Comparison of ENCODE assay signal across 21 cellular contexts in the genomic region with DNA sequence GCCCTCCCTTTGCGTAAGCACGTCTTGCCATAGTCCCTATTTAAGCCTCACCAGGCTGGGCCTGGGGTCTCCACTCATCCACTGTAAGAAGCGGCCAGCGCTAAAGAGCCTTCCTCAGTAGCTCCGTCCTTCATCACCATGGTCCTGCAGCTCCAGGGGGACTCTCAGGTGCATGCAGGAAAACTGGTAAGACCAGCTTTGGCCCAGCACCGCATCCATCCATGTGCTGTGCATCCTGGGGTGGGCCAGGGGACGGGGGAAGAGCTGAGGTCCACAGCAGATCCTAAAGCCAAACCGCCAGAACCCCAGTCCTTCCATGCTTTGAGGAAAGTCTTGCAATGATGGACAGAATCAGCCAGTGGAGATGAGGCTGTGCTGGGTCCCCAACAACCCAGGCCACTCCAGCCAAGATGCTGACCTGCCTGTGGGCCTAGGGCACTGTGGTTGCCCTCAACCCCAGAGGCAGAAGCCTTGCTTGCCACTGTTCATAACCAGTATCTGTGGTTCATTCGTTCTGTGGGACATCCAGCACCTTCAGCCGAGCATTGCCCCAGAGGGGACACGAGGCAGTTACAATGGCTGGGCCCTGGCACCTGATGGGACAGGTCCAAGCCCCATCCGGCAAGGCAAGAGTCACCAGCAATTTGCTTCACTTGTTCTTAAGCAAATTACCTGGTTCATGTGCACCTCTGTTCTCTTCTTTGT. TPM values are rescaled to one million over a fixed set of nuclear protein-coding genes. Genes with fewer than 3 reads are reported as not detected.
A peak's percentile ranks its signal among the peaks of the same experiment; 100 is the strongest.
DNase-seq lines count a peak whose midpoint lies in the region; ATAC-seq, FAIRE-seq and TF ChIP-seq lines count a peak whose summit lies in the region.
"Had no signal": no experiment of that assay in that cellular context is flagged by ENCODE, and none has a peak within 500 bp of the region (broad histone marks: within the 10 kb centered on the region; RNA-seq: fewer than 3 reads in every experiment).

No MANE protein-coding gene starts in this region.

- no peak for FAIRE-seq in small intestine (lab: Jason Lieb, UNC)
- FAIRE-seq: D721Med, GM19239 had no signal

- no peak overlapping the region for H3K27ac ChIP-seq in IMR-90 (ENCODE audit: insufficient read depth, low read length)
- peak overlapping the region; percentile 32 for H3K27ac ChIP-seq in cingulate gyrus (ENCODE audit: low read depth, low read length)
- H3K27ac ChIP-seq in lower lobe of right lung = no peak overlapping the region
- no peak overlapping the region for H3K27ac ChIP-seq in spleen
- H3K27ac ChIP-seq in small intestine (ENCODE audit: low read depth in 1 of 2, low read length in 1 of 2) = no peak overlapping the region
- H3K27ac ChIP-seq: C4-2B had no signal

- no peak overlapping the region for H2AK5ac ChIP-seq in IMR-90 (ENCODE audit: low read depth, low read length)

- POLR2A ChIA-PET in IMR-90 (lab: Charles Lee; ENCODE audit: unreplicated experiment) = no interaction called here

- H3K14ac ChIP-seq in IMR-90 (replicated peaks; ENCODE audit: low read depth, low read length) = no peak overlapping the region

- no peak overlapping the region for H3K4ac ChIP-seq in IMR-90 (ENCODE audit: low read depth, low read length)

- H3K79me1 ChIP-seq in IMR-90 (ENCODE audit: low read depth in 1 of 2, low read length in 2 of 2) = no peaks in the 10 kb centered on the region

- H2BK15ac ChIP-seq in IMR-90 (ENCODE audit: low read depth, low read length) = no peak overlapping the region

- H3K9me3 ChIP-seq in IMR-90 (ENCODE audit: control insufficient read depth, insufficient read depth, low read length) (peaks cover 2% of the 10 kb centered on the region; the same call in 1 of the 2 replicates), lower lobe of right lung (no peaks in the 10 kb centered on the region), spleen (no peaks in the 10 kb centered on the region), small intestine (ENCODE audit: control insufficient read depth, low read depth) (no peaks in the 10 kb centered on the region)
- H3K9me3 ChIP-seq: BE2C, Caco-2, HAP-1 had no signal

- no peak for TF ChIP-seq POLR2A in IMR-90 (IDR thresholded peaks at IDR 0.05; ENCODE audit: low read depth, low read length)
- TF ChIP-seq POLR2A in spleen (IDR thresholded peaks at IDR 0.05) = no peak

- no peak overlapping the region for H2BK120ac ChIP-seq in IMR-90 (ENCODE audit: low read depth, low read length)

- H2AK9ac ChIP-seq in IMR-90 (replicated peaks; ENCODE audit: low read depth, low read length, poor library complexity) = no peak overlapping the region

- no peaks in the 10 kb centered on the region for H3K4me1 ChIP-seq in IMR-90 (ENCODE audit: control insufficient read depth, insufficient read depth, low read length)
- H3K4me1 ChIP-seq in lower lobe of right lung = no peaks in the 10 kb centered on the region
- H3K4me1 ChIP-seq in spleen = no peaks in the 10 kb centered on the region
- H3K4me1 ChIP-seq in small intestine (ENCODE audit: control insufficient read depth in 2 of 2, insufficient read depth in 1 of 2, low read depth in 1 of 2, low read length in 1 of 2) = no peaks in the 10 kb centered on the region
- H3K4me1 ChIP-seq: BE2C, Caco-2, HAP-1 had no signal

- no peaks in the 10 kb centered on the region for H3K9me1 ChIP-seq in IMR-90 (ENCODE audit: insufficient read depth, low read length)

- TF ChIP-seq RAD21 in IMR-90 (IDR thresholded peaks at IDR 0.05; ENCODE audit: low read length) = no peak

- CTCF ChIA-PET in IMR-90 (lab: Yijun Ruan, JAX) = no interaction called here

- H3K36me3 ChIP-seq in IMR-90 (ENCODE audit: control insufficient read depth, insufficient read depth, low read length) (no peaks in the 10 kb centered on the region), lower lobe of right lung (no peaks in the 10 kb centered on the region), spleen (no peaks in the 10 kb centered on the region), small intestine (ENCODE audit: control insufficient read depth in 2 of 2, insufficient read depth in 2 of 2, low read length in 2 of 2) (no peaks in the 10 kb centered on the region)
- H3K36me3 ChIP-seq: BE2C, HAP-1 had no signal

- H3K56ac ChIP-seq in IMR-90 (ENCODE audit: extremely low read depth, insufficient read depth, low read length) = no peak overlapping the region

- no TSS peak for BruUV-seq in IMR-90 (replicated peaks; lab: Mats Ljungman, UMichigan)

- no peak for DNase-seq in IMR-90
- DNase-seq in lower lobe of right lung = peak; percentile 36
- peak; percentile 37 for DNase-seq in spleen
- DNase-seq in small intestine = no peak
- DNase-seq in NCI-H446 treated with DMSO at 0.1 percent for 48 hours (lab: John Stamatoyannopoulos, UW) = no peak
- DNase-seq: ACHN; BE2C; Caco-2; CD4-positive, alpha-beta T cell; DMS153; DMS79; GDM1 had no signal

- WGBS in IMR-90 (ENCODE audit: extremely low coverage in 2 of 2, insufficient read length in 1 of 2), 2 experiments = 59% methylated on average over 5 of the region's 12 CpGs; no CpG with 5 or more reads in 1 of the 2 experiments
- WGBS in spleen, 5 donors = 79 to 86% (median 83%) methylated on average over 12 of the region's 12 CpGs
- 78 to 85% (median 85%) methylated on average over 12 of the region's 12 CpGs for WGBS in small intestine, 3 donors

- no peak overlapping the region for H3K23ac ChIP-seq in IMR-90 (ENCODE audit: low read depth, low read length)

- peak overlapping the region; percentile 14 for H2AFZ ChIP-seq in IMR-90 (replicated peaks; ENCODE audit: low read length, poor library complexity)

- no peak overlapping the region for H3K18ac ChIP-seq in IMR-90 (ENCODE audit: low read depth, low read length)

- dilution Hi-C loops in IMR-90 (cut with HindIII; ENCODE audit: low sequenced_read_pairs, unreplicated experiment) = no loop called here

- H3K4me2 ChIP-seq in IMR-90 (ENCODE audit: low read depth, low read length) = no peak overlapping the region

- no peak overlapping the region for H2BK20ac ChIP-seq in IMR-90 (ENCODE audit: low read depth, low read length)

- ATAC-seq in IMR-90 (ENCODE audit: low read depth) = no peak
- ATAC-seq in lower lobe of right lung = no peak
- no peak for ATAC-seq in GM18867 (IDR thresholded peaks at IDR 0.05; ENCODE audit: unreplicated experiment)

- H4K8ac ChIP-seq in IMR-90 (ENCODE audit: low read depth in 2 of 2, low read length in 2 of 2) = no peak overlapping the region

- intact Hi-C loops in IMR-90 (cut with micrococcal nuclease) (no loop called here), lower lobe of right lung (cut with DNase I) (no loop called here), spleen (cut with DNase I; ENCODE audit: low total_unique reads) (no loop called here)

- H3K27me3 ChIP-seq in IMR-90 (ENCODE audit: control insufficient read depth, insufficient read depth, low read length) (no peaks in the 10 kb centered on the region), lower lobe of right lung (ENCODE audit: low read depth) (peaks cover 29% of the 10 kb centered on the region), spleen (replicated peaks in 1 of 7) (peaks cover 0 to 83% (median 4%) of the 10 kb centered on the region in 7 donors), small intestine (ENCODE audit: control insufficient read depth in 2 of 2, insufficient read depth in 2 of 2, low read length in 2 of 2) (peaks cover 0 to 6% of the 10 kb centered on the region in 2 donors)

- H3K4me3 ChIP-seq in IMR-90 (ENCODE audit: insufficient read depth, low read depth, low read length) (no peak overlapping the region), lower lobe of right lung (no peak overlapping the region), spleen (no peak overlapping the region), small intestine (ENCODE audit: low read depth in 1 of 2, low read length in 2 of 2) (no peak overlapping the region)
- H3K4me3 ChIP-seq: HAP-1 had no signal

- H4K20me1 ChIP-seq in IMR-90 (ENCODE audit: insufficient read depth, low read length) = no peaks in the 10 kb centered on the region

- H4K91ac ChIP-seq in IMR-90 (ENCODE audit: insufficient read depth, low read depth, low read length) = no peak overlapping the region

- no peak overlapping the region for H4K5ac ChIP-seq in IMR-90 (ENCODE audit: low read depth, low read length)

- H2BK5ac ChIP-seq in IMR-90 (ENCODE audit: low read depth, low read length, poor library complexity, severe bottlenecking) = no peak overlapping the region

- H3K9ac ChIP-seq in IMR-90 (ENCODE audit: low read depth, low read length) = no peak overlapping the region

- in situ Hi-C loops in IMR-90 (cut with MboI; ENCODE audit: low sequenced_read_pairs) = no loop called here

- TF ChIP-seq CTCF in IMR-90 (conservative IDR thresholded peaks at IDR 0.05; ENCODE audit: low read depth, low read length) = no peak
- no peak for TF ChIP-seq CTCF in lower lobe of right lung (IDR thresholded peaks at IDR 0.05)
- no peak for TF ChIP-seq CTCF in spleen (IDR thresholded peaks at IDR 0.05 in 8 of 11, conservative IDR thresholded peaks at IDR 0.05 in 3 of 11)

TF ChIP-seq in IMR-90, 13 proteins besides CTCF, POLR2A, EP300 and RAD21 (continues in another document):
- TF ChIP-seq BHLHE40 (IDR thresholded peaks at IDR 0.05; ENCODE audit: low read depth, low read length) (no peak), CHD1 (IDR thresholded peaks at IDR 0.05; ENCODE audit: low read depth, low read length) (no peak), ELK1 (IDR thresholded peaks at IDR 0.05; ENCODE audit: borderline replicate concordance, low read depth, low read length) (no peak)

RNA-seq across cellular contexts. Expression of gene RBFOX3, which starts 44.4 kb away (rescaled TPM):
- total RNA-seq in IMR-90 (2012; rRNA removed) (not detected in 2 replicates), lower lobe of right lung (not detected), spleen (under 1 TPM in 3 of 7 donors, not detected in 4; 0.19 to 0.34 (median 0.29) TPM)
- polyA plus RNA-seq in IMR-90 (2012; rRNA removed) (0.09 TPM in 1 of 2 replicates, not detected in the other), spleen (under 1 TPM in 2 of 3 donors, not detected in 1; 0.02 to 0.03 TPM), small intestine (1 to 10 TPM in 1 of 3 donors, not detected in 2; 1.5 TPM)
- polyA plus RNA-seq in IMR-90 (2012; cell fraction: cytosol; rRNA removed) = not detected in 2 replicates
- 0.08 TPM in 1 of 2 replicates, not detected in the other for polyA plus RNA-seq in IMR-90 (2012; cell fraction: nucleus; rRNA removed; ENCODE audit: low replicate concordance)
- total RNA-seq: A172; CD4-positive, alpha-beta T cell; Daoy; HT-29 had no signal

Comparison
In these comparisons a context has a peak if more than half of its experiments do, and no peak if none do; other contexts are left out.
1. DNase-seq: peak in lower lobe of right lung (single experiment) and spleen (single experiment); none in IMR-90 (single experiment), small intestine (single experiment) and NCI-H446 treated with DMSO at 0.1 percent for 48 hours (single experiment).